ENCODE assay signal across 8 cellular contexts in genomic region chr20:62651285-62652021, GRCh38. TPM values are rescaled to one million over a fixed set of nuclear protein-coding genes. Genes with fewer than 3 reads are reported as not detected.
DNase-seq lines count a peak whose midpoint lies in the region; ATAC-seq lines count a peak whose summit lies in the region.

No MANE protein-coding gene starts in this region.

- H3K4me3 Mint-ChIP-seq in activated T-cell treated with anti-CD3 and anti-CD28 coated beads, Interleukin-2, amount 50 U/mL, for 4 hours = peak overlapping the region; percentile 70

- no peaks in the 10 kb centered on the region for H3K36me3 Mint-ChIP-seq in activated T-cell treated with anti-CD3 and anti-CD28 coated beads, Interleukin-2, amount 50 U/mL, for 4 hours (ENCODE audit: insufficient read depth)

- peaks cover 31% of the 10 kb centered on the region for H3K4me1 Mint-ChIP-seq in activated T-cell treated with anti-CD3 and anti-CD28 coated beads, Interleukin-2, amount 50 U/mL, for 4 hours (ENCODE audit: low read depth)

- H3K27me3 Mint-ChIP-seq in activated T-cell treated with anti-CD3 and anti-CD28 coated beads, Interleukin-2, amount 50 U/mL, for 4 hours (ENCODE audit: low read depth) = no peaks in the 10 kb centered on the region

- peak; percentile 82 to 84 for DNase-seq in NOMO-1 (lab: John Stamatoyannopoulos, UW; ENCODE audit: unreplicated experiment in 2 of 2)
- DNase-seq in activated T-cell treated with anti-CD3 and anti-CD28 coated beads, Interleukin-2, amount 50 U/mL, for 4 hours = peak; percentile 69
- DNase-seq in cardiac septum (ENCODE audit: low spot score) = peak; percentile 81
- DNase-seq in stimulated activated CD4-positive, alpha-beta T cell treated with anti-CD3 and anti-CD28 coated beads, Interleukin-1b, Interleukin-23, amount 100 ng/mL, for 24 hours (ENCODE audit: low read depth in 4 of 4, low spot score in 1 of 4) = peak; percentile 29 to 65 (median 43)
- DNase-seq in islet precursor cell = no peak
- no peak for DNase-seq in NCI-H128 (lab: John Stamatoyannopoulos, UW; ENCODE audit: unreplicated experiment)

- intact Hi-C loops in cardiac septum (cut with DNase I) = no loop called here

- no peaks in the 10 kb centered on the region for H3K9me3 Mint-ChIP-seq in activated T-cell treated with anti-CD3 and anti-CD28 coated beads, Interleukin-2, amount 50 U/mL, for 4 hours

- ATAC-seq in GM18508 (IDR thresholded peaks at IDR 0.05; ENCODE audit: insufficient read depth, unreplicated experiment) (peak; percentile 50), HG02870 (IDR thresholded peaks at IDR 0.05; ENCODE audit: unreplicated experiment) (peak; percentile 54)
- peak; percentile 59 to 74 for ATAC-seq in activated T-cell treated with anti-CD3 and anti-CD28 coated beads, Interleukin-2, amount 50 U/mL, for 4 hours

RNA-seq across cellular contexts. Expression of gene SLCO4A1, which starts 9.2 kb away (rescaled TPM):
- 10 to 100 TPM; 36.5 to 49.3 (median 48.2) TPM for total RNA-seq in activated T-cell treated with anti-CD3 and anti-CD28 coated beads, Interleukin-2, amount 50 U/mL, for 4 hours
- 10.8 TPM for total RNA-seq in cardiac septum

RNA-seq across cellular contexts. Expression of gene NTSR1, which starts 57.2 kb away (rescaled TPM):
- total RNA-seq in activated T-cell treated with anti-CD3 and anti-CD28 coated beads, Interleukin-2, amount 50 U/mL, for 4 hours = under 1 TPM in 1 of 3 donors, not detected in 2; 0.08 TPM
- 0.08 TPM for total RNA-seq in cardiac septum

Comparison
In these comparisons a context has a peak if more than half of its experiments do, and no peak if none do; other contexts are left out.
1. DNase-seq: peak in NOMO-1 (2 of 2), activated T-cell treated with anti-CD3 and anti-CD28 coated beads, Interleukin-2, amount 50 U/mL, for 4 hours (single experiment), cardiac septum (single experiment) and stimulated activated CD4-positive, alpha-beta T cell treated with anti-CD3 and anti-CD28 coated beads, Interleukin-1b, Interleukin-23, amount 100 ng/mL, for 24 hours (4 of 4); none in islet precursor cell (single experiment) and NCI-H128 (single experiment).
2. Peak in every context shown above with its lines, with median percentiles within 50 percentile points of each other: ATAC-seq.